22 cellular contexts compared by ENCODE assay signal in the genomic region with DNA sequence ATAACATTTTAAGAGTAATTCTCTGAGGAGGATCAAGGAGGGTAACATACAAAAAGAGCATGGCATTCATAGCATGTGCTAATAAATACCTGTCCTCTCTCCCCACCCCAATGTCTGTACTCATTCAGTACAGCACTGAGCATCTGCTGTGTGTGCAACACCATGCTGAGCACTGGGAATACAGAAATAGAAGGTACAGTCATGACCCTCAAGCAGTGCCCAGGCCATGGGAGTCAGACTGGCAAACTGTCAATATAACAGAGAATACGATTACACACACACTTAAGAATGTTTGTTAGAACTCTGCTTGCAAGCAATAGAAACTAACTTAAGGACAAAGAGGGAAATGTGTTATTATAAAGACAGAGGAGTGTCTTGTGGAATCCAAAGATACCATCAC. TPM values are rescaled to one million over a fixed set of nuclear protein-coding genes. Genes with fewer than 3 reads are reported as not detected.
DNase-seq lines count a peak whose midpoint lies in the region; ATAC-seq, FAIRE-seq and TF ChIP-seq lines count a peak whose summit lies in the region.
"Had no signal": no experiment of that assay in that cellular context is flagged by ENCODE, and none has a peak within 500 bp of the region (broad histone marks: within the 10 kb centered on the region; RNA-seq: fewer than 3 reads in every experiment).

No MANE protein-coding gene starts in this region.

- peaks cover 12% of the 10 kb centered on the region for H3K4me1 ChIP-seq in mammary epithelial cell (ENCODE audit: insufficient read depth, low read length)
- H3K4me1 ChIP-seq in kidney (ENCODE audit: control insufficient read depth in 1 of 2, insufficient read depth in 1 of 2, low read depth in 1 of 2, low read length in 2 of 2): no peaks in the 10 kb centered on the region
- H3K4me1 ChIP-seq in uterus: no peaks in the 10 kb centered on the region
- H3K4me1 ChIP-seq: colonic mucosa had no signal

- in situ Hi-C loops in mammary epithelial cell (cut with MboI; ENCODE audit: low sequenced_read_pairs in 2 of 2): loop anchor here in 1 of 2 donors (10.0 kb wide), 1 partner anchor 220 kb away; no protein-coding TSS in a partner anchor

- H3K4me2 ChIP-seq in mammary epithelial cell (ENCODE audit: insufficient read depth, low read depth, low read length): no peak overlapping the region

- no peak for FAIRE-seq in kidney (lab: Jason Lieb, UNC)

- CTCF ChIA-PET in mammary epithelial cell (lab: Charles Lee; ENCODE audit: low non-redundant PET): no interaction called here

- DNase-seq in AG10803 (ENCODE audit: low read depth): peak; percentile 80
- peak; percentile 21 for DNase-seq in HT1080 (ENCODE audit: low read depth)
- DNase-seq in mammary epithelial cell: peak; percentile 27
- DNase-seq in kidney: peak; percentile 4
- DNase-seq in uterus: no peak
- DNase-seq in GOT3 (lab: John Stamatoyannopoulos, UW): no peak
- DNase-seq: activated CD8-positive, alpha-beta memory T cell treated with anti-CD3 and anti-CD28 coated beads for 24 hours; adrenal gland; CD8-positive, alpha-beta memory T cell; colonic mucosa; DND-41; glutamatergic neuron; mesendoderm; NCI-H2029 treated with DMSO at 0.1 percent for 48 hours; NCI-H524 treated with DMSO at 0.1 percent for 48 hours; stimulated activated naive CD8-positive, alpha-beta T cell treated with anti-CD3 and anti-CD28 coated beads, Interleukin-15, Interleukin-2, amounts not matched to agents 100 U/mL and 50 U/mL, for 24 hours; T-helper 17 cell; upper lobe of right lung had no signal

- dilution Hi-C loops in mammary epithelial cell (cut with HindIII; ENCODE audit: low sequenced_read_pairs): no loop called here

- H2AFZ ChIP-seq in mammary epithelial cell (ENCODE audit: low read depth, low read length): no peak overlapping the region

- H3K27ac ChIP-seq in mammary epithelial cell (ENCODE audit: insufficient read depth, low read depth, low read length): no peak overlapping the region
- no peak overlapping the region for H3K27ac ChIP-seq in kidney (ENCODE audit: low read depth in 2 of 2, low read length in 2 of 2)
- no peak overlapping the region for H3K27ac ChIP-seq in uterus
- H3K27ac ChIP-seq: adrenal gland, colonic mucosa, upper lobe of right lung had no signal

- H3K9me3 ChIP-seq in mammary epithelial cell (replicated peaks; ENCODE audit: insufficient read depth, low read length) (no peaks in the 10 kb centered on the region), kidney (ENCODE audit: control insufficient read depth in 1 of 2, low read length in 2 of 2) (no peaks in the 10 kb centered on the region), uterus (no peaks in the 10 kb centered on the region)
- H3K9me3 ChIP-seq: adrenal gland, colonic mucosa, upper lobe of right lung had no signal

- WGBS in mammary epithelial cell (ENCODE audit: low coverage, missing lambda C conversion rate): 78% methylated on average over 1 of the region's 1 CpG

- H3K9ac ChIP-seq in mammary epithelial cell (ENCODE audit: insufficient read depth, low read length): no peak overlapping the region
- no peak overlapping the region for H3K9ac ChIP-seq in kidney (ENCODE audit: low read length in 2 of 2)

- no peak for ATAC-seq in HG03342 (IDR thresholded peaks at IDR 0.05; ENCODE audit: unreplicated experiment)
- ATAC-seq in GM19351 (IDR thresholded peaks at IDR 0.05; ENCODE audit: unreplicated experiment): no peak
- ATAC-seq: activated T-helper 17 cell treated with anti-CD3 and anti-CD28 coated beads, Interleukin-2, amount 50 U/mL, for 72 hours; stimulated activated naive CD8-positive, alpha-beta T cell treated with anti-CD3 and anti-CD28 coated beads, Interleukin-15, Interleukin-2, amounts not matched to agents 100 U/mL and 50 U/mL, for 24 hours; T-helper 17 cell; upper lobe of right lung; WTC11 had no signal

- H3K4me3 ChIP-seq in AG10803 (ENCODE audit: low read length) (no peak overlapping the region), mammary epithelial cell (replicated peaks in 1 of 3; ENCODE audit: insufficient read depth in 1 of 3, low read depth in 2 of 3, low read length in 3 of 3) (no peak overlapping the region), kidney (ENCODE audit: low read length in 2 of 2) (no peak overlapping the region), uterus (no peak overlapping the region)
- H3K4me3 ChIP-seq: adrenal gland, colonic mucosa, upper lobe of right lung had no signal

- intact Hi-C loops in mammary epithelial cell (cut with micrococcal nuclease): no loop called here
- intact Hi-C loops in kidney (cut with DNase I): no loop called here
- intact Hi-C loops in uterus (cut with DNase I; ENCODE audit: low total_unique reads): no loop called here

- BruUV-seq in mammary epithelial cell (replicated peaks; lab: Mats Ljungman, UMichigan): no TSS peak

- H3K27me3 ChIP-seq in mammary epithelial cell (ENCODE audit: insufficient read depth, low read length): no peaks in the 10 kb centered on the region
- H3K27me3 ChIP-seq in uterus: no peaks in the 10 kb centered on the region
- H3K27me3 ChIP-seq: adrenal gland, colonic mucosa, upper lobe of right lung had no signal

- no peak for TF ChIP-seq CTCF in AG10803 (conservative IDR thresholded peaks at IDR 0.05; ENCODE audit: low read length)
- TF ChIP-seq CTCF in mammary epithelial cell (conservative IDR thresholded peaks at IDR 0.05 in 1 of 2, IDR thresholded peaks at IDR 0.05 in 1 of 2; ENCODE audit: extremely low read depth in 1 of 2, insufficient read depth in 1 of 2, low read depth in 1 of 2, low read length in 2 of 2): no peak
- TF ChIP-seq CTCF in kidney (IDR thresholded peaks at IDR 0.05; ENCODE audit: borderline replicate concordance, extremely low read depth, insufficient read depth): no peak
- no peak for TF ChIP-seq CTCF in uterus (IDR thresholded peaks at IDR 0.05)

- no peaks in the 10 kb centered on the region for H3K79me2 ChIP-seq in mammary epithelial cell (ENCODE audit: insufficient read depth, low read length)

- no peak for TF ChIP-seq POLR2A in uterus (IDR thresholded peaks at IDR 0.05)

- no peaks in the 10 kb centered on the region for H4K20me1 ChIP-seq in mammary epithelial cell (ENCODE audit: insufficient read depth, low read length)

- H3K36me3 ChIP-seq in mammary epithelial cell (ENCODE audit: insufficient read depth, low read length) (no peaks in the 10 kb centered on the region), kidney (ENCODE audit: control insufficient read depth in 1 of 2, insufficient read depth in 2 of 2, low read length in 2 of 2) (no peaks in the 10 kb centered on the region), uterus (no peaks in the 10 kb centered on the region)
- H3K36me3 ChIP-seq: adrenal gland, colonic mucosa, upper lobe of right lung had no signal

RNA-seq across cellular contexts. Expression of a gene that starts 24.7 kb away (rescaled TPM):
- total RNA-seq in HT1080 (2014; rRNA removed; shearing (Covaris generic)): 11.3 and 18.2 TPM in 2 replicates
- 39.0 and 46.4 TPM in 2 replicates for polyA plus RNA-seq in HT1080 (2015; cell fraction: cytosol; rRNA removed)
- 27.1 and 29.1 TPM in 2 replicates for polyA plus RNA-seq in HT1080 (2015; cell fraction: nucleus; rRNA removed)
- total RNA-seq in mammary epithelial cell (10 to 100 TPM; 34.8 to 79.5 TPM), kidney (104 TPM), uterus (10 to 100 TPM in 3 of 4 donors, 1 to 10 TPM in 1; 5.0 to 81.9 (median 54.6) TPM)
- polyA plus RNA-seq in mammary epithelial cell (9.4 TPM), kidney (ENCODE audit: insufficient read depth, low read depth, low replicate concordance) (44.6 TPM)
- polyA minus RNA-seq in mammary epithelial cell: 36.1 TPM

Comparison
In these comparisons a context has a peak if more than half of its experiments do, and no peak if none do; other contexts are left out.
1. DNase-seq: peak in AG10803 (single experiment), HT1080 (single experiment), mammary epithelial cell (single experiment) and kidney (single experiment); none in uterus (0 of 2) and GOT3 (single experiment).